In genomic region chr1:1157914-1158710, GRCh38 we compare ENCODE assay signal across 8 cellular contexts. TPM values are rescaled to one million over a fixed set of nuclear protein-coding genes. Genes with fewer than 3 reads are reported as not detected.
DNase-seq lines count a peak whose midpoint lies in the region; ATAC-seq and FAIRE-seq lines count a peak whose summit lies in the region.

No MANE protein-coding gene starts in this region.

- H3K9me3 Mint-ChIP-seq in activated naive CD4-positive, alpha-beta T cell treated with anti-CD3 and anti-CD28 coated beads for 36 hours, result peaks cover 10% of the 10 kb centered on the region

- intact Hi-C loops in activated naive CD4-positive, alpha-beta T cell treated with anti-CD3 and anti-CD28 coated beads for 36 hours (cut with micrococcal nuclease), result loop anchor here (5.0 kb wide), 1 partner anchor 34 kb away; no protein-coding TSS in a partner anchor
- intact Hi-C loops in posterior vena cava (cut with DNase I), result no loop called here

- peak; percentile 78 for DNase-seq in AG08396 (ENCODE audit: low spot score)
- DNase-seq in GM19239 (ENCODE audit: insufficient read length, low spot score), result peak; percentile 91
- DNase-seq in MG63, result no peak
- DNase-seq in activated naive CD4-positive, alpha-beta T cell treated with anti-CD3 and anti-CD28 coated beads for 36 hours, result peak; percentile 38
- DNase-seq in globus pallidus (ENCODE audit: low spot score), result peak; percentile 91
- DNase-seq in posterior vena cava (ENCODE audit: low spot score), result no peak

- H3K36me3 ChIP-seq in MG63 (no peaks in the 10 kb centered on the region), neuron (ENCODE audit: insufficient read depth, low read length) (no peaks in the 10 kb centered on the region)

- peak; percentile 21 for FAIRE-seq in GM19239 (lab: Jason Lieb, UNC)

- H2AFZ ChIP-seq in neuron (ENCODE audit: low read depth, low read length), result peak overlapping the region; percentile 53

- CTCF ChIA-PET in activated naive CD4-positive, alpha-beta T cell treated with anti-CD3 and anti-CD28 coated beads for 36 hours (lab: Charles Lee), result interaction anchor here (1.2 kb wide), 1 partner anchor 36 kb away, joined by 4 read pairs; no protein-coding TSS in a partner anchor

- H3K4me3 ChIP-seq in MG63 (peak overlapping the region; percentile 39), neuron (ENCODE audit: low read length) (no peak overlapping the region)

- H3K9me3 ChIP-seq in MG63, result no peaks in the 10 kb centered on the region
- peaks cover 4% of the 10 kb centered on the region for H3K9me3 ChIP-seq in neuron (ENCODE audit: low read length)

- H3K27me3 ChIP-seq in MG63, result no peaks in the 10 kb centered on the region
- H3K27me3 ChIP-seq in neuron (ENCODE audit: insufficient read depth, low read length), result no peaks in the 10 kb centered on the region

- H3K27ac Mint-ChIP-seq in activated naive CD4-positive, alpha-beta T cell treated with anti-CD3 and anti-CD28 coated beads for 36 hours, result no peak overlapping the region

- peak overlapping the region; percentile 43 for H3K4me3 Mint-ChIP-seq in activated naive CD4-positive, alpha-beta T cell treated with anti-CD3 and anti-CD28 coated beads for 36 hours

- H3K27me3 Mint-ChIP-seq in activated naive CD4-positive, alpha-beta T cell treated with anti-CD3 and anti-CD28 coated beads for 36 hours (ENCODE audit: low read depth), result no peaks in the 10 kb centered on the region

- no peaks in the 10 kb centered on the region for H3K4me1 ChIP-seq in neuron (ENCODE audit: insufficient read depth, low read length)

- H3K4me1 Mint-ChIP-seq in activated naive CD4-positive, alpha-beta T cell treated with anti-CD3 and anti-CD28 coated beads for 36 hours (ENCODE audit: low read depth), result no peaks in the 10 kb centered on the region

- no peaks in the 10 kb centered on the region for H3K36me3 Mint-ChIP-seq in activated naive CD4-positive, alpha-beta T cell treated with anti-CD3 and anti-CD28 coated beads for 36 hours (ENCODE audit: low read depth)

- no peak for ATAC-seq in HG03378 (IDR thresholded peaks at IDR 0.05; ENCODE audit: unreplicated experiment)

RNA-seq across cellular contexts. Expression of gene TTLL10, which starts 15.6 kb away (rescaled TPM):
- total RNA-seq in MG63 (2014; rRNA removed; shearing (Covaris generic); ENCODE audit: low replicate concordance), result not detected in 2 replicates
- total RNA-seq in activated naive CD4-positive, alpha-beta T cell treated with anti-CD3 and anti-CD28 coated beads for 36 hours, result not detected
- total RNA-seq in posterior vena cava, result under 1 TPM in 1 of 2 donors, not detected in 1; 0.19 TPM

RNA-seq across cellular contexts. Expression of gene C1orf159, which starts 42.2 kb away (rescaled TPM):
- 7.3 and 18.2 TPM in 2 replicates for total RNA-seq in MG63 (2014; rRNA removed; shearing (Covaris generic); ENCODE audit: low replicate concordance)
- total RNA-seq in activated naive CD4-positive, alpha-beta T cell treated with anti-CD3 and anti-CD28 coated beads for 36 hours, result 10 to 100 TPM; 14.9 to 18.6 TPM
- total RNA-seq in posterior vena cava, result 1 to 10 TPM; 6.7 to 7.4 TPM

RNA-seq across cellular contexts. Expression of gene TNFRSF18, which starts 48.3 kb away (rescaled TPM):
- total RNA-seq in MG63 (2014; rRNA removed; shearing (Covaris generic); ENCODE audit: low replicate concordance), result not detected in 2 replicates
- 10 to 100 TPM; 30.7 to 31.0 TPM for total RNA-seq in activated naive CD4-positive, alpha-beta T cell treated with anti-CD3 and anti-CD28 coated beads for 36 hours
- total RNA-seq in posterior vena cava, result under 1 TPM; 0.33 to 0.93 TPM

RNA-seq across cellular contexts. Expression of gene TNFRSF4, which starts 55.8 kb away (rescaled TPM):
- total RNA-seq in MG63 (2014; rRNA removed; shearing (Covaris generic); ENCODE audit: low replicate concordance), result not detected in 2 replicates
- 100 to 1,000 TPM; 107 to 110 TPM for total RNA-seq in activated naive CD4-positive, alpha-beta T cell treated with anti-CD3 and anti-CD28 coated beads for 36 hours
- total RNA-seq in posterior vena cava, result 1 to 10 TPM; 2.0 to 2.8 TPM

Comparison
In these comparisons a context has a peak if more than half of its experiments do, and no peak if none do; other contexts are left out.
1. DNase-seq: peak in AG08396 (single experiment), GM19239 (single experiment), activated naive CD4-positive, alpha-beta T cell treated with anti-CD3 and anti-CD28 coated beads for 36 hours (single experiment) and globus pallidus (single experiment); none in MG63 (single experiment) and posterior vena cava (single experiment).
2. RNA of gene TNFRSF18, which starts 48.3 kb away (total RNA-seq): 30.7 to 31.0 TPM in activated naive CD4-positive, alpha-beta T cell treated with anti-CD3 and anti-CD28 coated beads for 36 hours; 0.33 to 0.93 TPM in posterior vena cava and not detected in MG63; every median in the first group is over 10 times any median in the second.